Comparison of ENCODE assay signal across 8 cellular contexts in the genomic region with DNA sequence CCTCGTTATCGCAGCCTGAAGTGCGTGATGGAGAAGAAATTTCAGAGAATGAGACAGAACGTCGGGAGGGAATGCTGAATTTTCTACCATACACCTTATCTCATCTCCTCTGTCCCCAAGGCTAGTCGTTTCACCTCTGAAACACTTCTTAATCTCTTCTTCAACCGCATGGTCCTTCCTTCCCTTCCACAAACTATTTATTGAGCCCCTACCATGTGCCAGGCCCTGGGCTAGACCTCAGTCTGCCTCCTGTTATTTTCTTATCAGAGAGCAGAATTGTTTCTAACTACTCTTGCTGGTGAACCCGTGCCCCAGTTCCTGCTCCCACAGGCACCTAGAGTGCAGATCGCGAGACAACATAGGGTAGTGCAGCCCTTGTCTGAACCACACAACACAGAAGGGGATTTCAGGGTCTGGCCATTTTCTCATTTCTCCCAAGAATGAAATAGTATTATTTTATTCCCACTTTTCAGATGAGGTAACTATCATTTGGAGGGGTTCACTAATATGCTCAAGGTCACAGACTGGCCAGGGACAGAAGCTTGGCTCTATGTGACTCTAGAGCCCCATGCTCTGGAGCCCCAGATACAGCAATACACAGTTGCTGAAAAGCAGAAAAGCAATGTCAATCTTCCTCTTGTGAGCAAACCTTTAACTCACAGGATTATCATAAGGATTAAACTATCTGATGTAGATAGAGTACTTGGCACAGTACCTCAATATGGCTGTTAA. TPM values are rescaled to one million over a fixed set of nuclear protein-coding genes. Genes with fewer than 3 reads are reported as not detected.
DNase-seq lines count a peak whose midpoint lies in the region; ATAC-seq and TF ChIP-seq lines count a peak whose summit lies in the region.

No MANE protein-coding gene starts in this region.

- intact Hi-C loops in MCF 10A (cut with micrococcal nuclease) (loop anchor here (2.0 kb wide), 1 partner anchor 32 kb away; a partner anchor contains a TSS), vagina (cut with DNase I) (no loop called here)

- POLR2A ChIA-PET in MCF 10A (lab: Yijun Ruan, JAX) = interaction anchor here (0.6 to 2.8 kb wide), 26 partner anchors 8 to 866 kb away, joined by 3 to 26 read pairs (median 4); a partner anchor contains a TSS

- no peak for TF ChIP-seq POLR2A in vagina (IDR thresholded peaks at IDR 0.05)

- ATAC-seq in GM18861 (IDR thresholded peaks at IDR 0.05; ENCODE audit: unreplicated experiment) = peak; percentile 3
- peak; percentile 5 for ATAC-seq in memory B cell (ENCODE audit: low read depth)
- ATAC-seq in GM18858 (IDR thresholded peaks at IDR 0.05; ENCODE audit: unreplicated experiment) = no peak

- in situ Hi-C loops in G401 (cut with HindIII; ENCODE audit: low sequenced_read_pairs) = no loop called here

- H3K36me3 ChIP-seq in MG63 (peaks cover 13% of the 10 kb centered on the region), vagina (peaks cover 0 to 24% of the 10 kb centered on the region in 2 donors)

- H3K36me3 Mint-ChIP-seq in MCF 10A (ENCODE audit: insufficient read depth, unreplicated experiment) = peaks cover 17% of the 10 kb centered on the region
- H3K36me3 Mint-ChIP-seq in memory B cell = peaks cover 14% of the 10 kb centered on the region

- DNase-seq in MG63 (no peak), MCF 10A (ENCODE audit: unreplicated experiment) (no peak), memory B cell (ENCODE audit: low spot score in 2 of 2) (no peak), vagina (ENCODE audit: extremely low spot score in 2 of 2) (no peak), NCI-H1694 treated with DMSO at 0.1 percent for 48 hours (lab: John Stamatoyannopoulos, UW) (no peak), G401 (ENCODE audit: low spot score) (no peak)

- H3K4me3 Mint-ChIP-seq in MCF 10A (ENCODE audit: unreplicated experiment) = peak overlapping the region; percentile 75
- peak overlapping the region; percentile 87 for H3K4me3 Mint-ChIP-seq in memory B cell

- no peaks in the 10 kb centered on the region for H3K9me3 ChIP-seq in MG63
- no peaks in the 10 kb centered on the region for H3K9me3 ChIP-seq in vagina

- H3K4me3 ChIP-seq in MG63 (peak overlapping the region; percentile 98), vagina (peak overlapping the region; percentile 94 to 100)

- peaks cover 52% of the 10 kb centered on the region for H3K4me1 Mint-ChIP-seq in MCF 10A (ENCODE audit: insufficient read depth, unreplicated experiment)
- peaks cover 18% of the 10 kb centered on the region for H3K4me1 Mint-ChIP-seq in memory B cell

- BruUV-seq in MCF 10A (replicated peaks; lab: Mats Ljungman, UMichigan) = TSS peak; percentile 89

- H3K27me3 Mint-ChIP-seq in MCF 10A (ENCODE audit: insufficient read depth, unreplicated experiment) = no peaks in the 10 kb centered on the region
- no peaks in the 10 kb centered on the region for H3K27me3 Mint-ChIP-seq in memory B cell

- CTCF ChIA-PET in MCF 10A (lab: Yijun Ruan, JAX) = interaction anchor here (0.6 to 1.3 kb wide), 3 partner anchors 29 to 40 kb away, joined by 3 to 6 read pairs (median 4); no protein-coding TSS in a partner anchor

- H3K27ac Mint-ChIP-seq in MCF 10A (ENCODE audit: low read depth, unreplicated experiment) (peak overlapping the region; percentile 65), memory B cell (peak overlapping the region; percentile 74)

- H3K9me3 Mint-ChIP-seq in MCF 10A (ENCODE audit: unreplicated experiment) = no peaks in the 10 kb centered on the region
- H3K9me3 Mint-ChIP-seq in memory B cell = no peaks in the 10 kb centered on the region

- no peak for TF ChIP-seq CTCF in MCF 10A (IDR thresholded peaks at IDR 0.05; ENCODE audit: unreplicated experiment)
- TF ChIP-seq CTCF in vagina (IDR thresholded peaks at IDR 0.05) = no peak

- peak overlapping the region; percentile 99 for H3K27ac ChIP-seq in vagina

- peaks cover 48% of the 10 kb centered on the region for H3K4me1 ChIP-seq in vagina

- H3K27me3 ChIP-seq in MG63 (no peaks in the 10 kb centered on the region), vagina (no peaks in the 10 kb centered on the region)

RNA-seq across cellular contexts. Expression of a gene that starts 0.6 kb away (rescaled TPM):
- total RNA-seq in MG63 (2014; rRNA removed; shearing (Covaris generic); ENCODE audit: low replicate concordance) = 105 and 108 TPM in 2 replicates
- 157 and 168 TPM in 2 replicates for total RNA-seq in MCF 10A (2022)
- 84.0 TPM for total RNA-seq in vagina
- total RNA-seq in G401 (2014; rRNA removed; shearing (Covaris generic)) = 69.1 and 74.6 TPM in 2 replicates

RNA-seq across cellular contexts. Expression of a gene that starts 8.3 kb away (rescaled TPM):
- 25.9 and 27.4 TPM in 2 replicates for total RNA-seq in MG63 (2014; rRNA removed; shearing (Covaris generic); ENCODE audit: low replicate concordance)
- total RNA-seq in MCF 10A (2022) = 41.3 and 52.7 TPM in 2 replicates
- total RNA-seq in vagina = 61.4 TPM
- 29.2 and 43.4 TPM in 2 replicates for total RNA-seq in G401 (2014; rRNA removed; shearing (Covaris generic))

RNA-seq across cellular contexts. Expression of a gene that starts 31.7 kb away (rescaled TPM):
- 20.0 and 25.2 TPM in 2 replicates for total RNA-seq in MG63 (2014; rRNA removed; shearing (Covaris generic); ENCODE audit: low replicate concordance)
- 51.0 and 59.0 TPM in 2 replicates for total RNA-seq in MCF 10A (2022)
- 19.6 TPM for total RNA-seq in vagina
- total RNA-seq in G401 (2014; rRNA removed; shearing (Covaris generic)) = 33.4 and 46.5 TPM in 2 replicates

RNA-seq across cellular contexts. Expression of a gene that starts 48.5 kb away (rescaled TPM):
- 123 and 153 TPM in 2 replicates for total RNA-seq in MG63 (2014; rRNA removed; shearing (Covaris generic); ENCODE audit: low replicate concordance)
- 104 and 108 TPM in 2 replicates for total RNA-seq in MCF 10A (2022)
- 73.2 TPM for total RNA-seq in vagina
- total RNA-seq in G401 (2014; rRNA removed; shearing (Covaris generic)) = 177 and 200 TPM in 2 replicates
